8 cellular contexts compared by ENCODE assay signal in genomic region chr16:49855280-49855821, GRCh38. TPM values are rescaled to one million over a fixed set of nuclear protein-coding genes. Genes with fewer than 3 reads are reported as not detected.
DNase-seq lines count a peak whose midpoint lies in the region; ATAC-seq and TF ChIP-seq lines count a peak whose summit lies in the region.

No MANE protein-coding gene starts in this region.

- DNase-seq in AG09309 (ENCODE audit: low read depth) (no peak), PC-9 (peak in 1 of 2 experiments; percentile 69), fibroblast of the aortic adventitia (ENCODE audit: low read depth) (peak; percentile 70), natural killer cell (peak; percentile 38)
- peak; percentile 53 for DNase-seq in activated effector memory CD4-positive, alpha-beta T cell treated with Interleukin-2 at 50 U/mL for 16 hours

- H3K27me3 Mint-ChIP-seq in natural killer cell (ENCODE audit: low read depth in 2 of 2) = peaks cover 37% of the 10 kb centered on the region in 2 donors

- no TSS peak for BruUV-seq in PC-9 (replicated peaks; lab: Mats Ljungman, UMichigan)

- intact Hi-C loops in PC-9 (cut with micrococcal nuclease; ENCODE audit: unreplicated experiment) = no loop called here
- intact Hi-C loops in natural killer cell (cut with micrococcal nuclease) = loop anchor here (5.0 kb wide), 1 partner anchor 952 kb away; no protein-coding TSS in a partner anchor

- POLR2A ChIA-PET in PC-9 (lab: Charles Lee; ENCODE audit: unreplicated experiment) = no interaction called here

- H3K36me3 ChIP-seq in PC-9 (ENCODE audit: low read depth) = no peaks in the 10 kb centered on the region
- H3K36me3 ChIP-seq in thymus (ENCODE audit: control insufficient read depth, insufficient read depth) = no peaks in the 10 kb centered on the region

- H3K4me2 ChIP-seq in PC-9 = peak overlapping the region; percentile 55

- no peaks in the 10 kb centered on the region for H3K9me2 ChIP-seq in PC-9 (ENCODE audit: insufficient read depth)

- no peaks in the 10 kb centered on the region for H4K20me1 ChIP-seq in PC-9 (ENCODE audit: insufficient read depth)

- peak overlapping the region; percentile 63 for H3K4me3 Mint-ChIP-seq in natural killer cell

- H3F3A ChIP-seq in PC-9 (ENCODE audit: insufficient read depth, low read depth) = no peaks in the 10 kb centered on the region

- H3K27me3 ChIP-seq in PC-9 (ENCODE audit: insufficient read depth, low read depth) = peaks cover 59% of the 10 kb centered on the region
- H3K27me3 ChIP-seq in thymus (ENCODE audit: control insufficient read depth, insufficient read depth) = peaks cover 71% of the 10 kb centered on the region

- H3K9me3 ChIP-seq in PC-9 (ENCODE audit: insufficient read depth, low read depth) = no peaks in the 10 kb centered on the region
- peaks cover 2% of the 10 kb centered on the region for H3K9me3 ChIP-seq in thymus (ENCODE audit: control insufficient read depth)

- TF ChIP-seq CTCF in AG09309 (IDR thresholded peaks at IDR 0.05; ENCODE audit: control insufficient read depth, insufficient read depth, low read depth, low read length, missing control alignments) (no peak), PC-9 (conservative IDR thresholded peaks at IDR 0.05) (no peak), fibroblast of the aortic adventitia (IDR thresholded peaks at IDR 0.05; ENCODE audit: insufficient read depth, low read length) (no peak), natural killer cell (IDR thresholded peaks at IDR 0.05) (no peak)

- H2AFZ ChIP-seq in PC-9 = no peak overlapping the region

- H3K4me1 Mint-ChIP-seq in natural killer cell = peaks cover 0 to 5% of the 10 kb centered on the region in 2 donors

- ATAC-seq in GM19351 (IDR thresholded peaks at IDR 0.05; ENCODE audit: unreplicated experiment) (peak; percentile 58), HG03520 (IDR thresholded peaks at IDR 0.05; ENCODE audit: unreplicated experiment) (peak; percentile 43), natural killer cell (peak; percentile 74 to 87 (median 82))

- no peak overlapping the region for H3K27ac Mint-ChIP-seq in natural killer cell

- CTCF ChIA-PET in PC-9 (lab: Charles Lee) = no interaction called here

- H3K4me1 ChIP-seq in PC-9 (replicated peaks; ENCODE audit: insufficient read depth) = no peaks in the 10 kb centered on the region
- peaks cover 7% of the 10 kb centered on the region for H3K4me1 ChIP-seq in thymus (ENCODE audit: control insufficient read depth, insufficient read depth, low read length)

- H3K4me3 ChIP-seq in AG09309 (ENCODE audit: control insufficient read depth, low read depth, low read length) = peak overlapping the region; percentile 41
- H3K4me3 ChIP-seq in PC-9 = peak overlapping the region; percentile 38; the same call in 1 of the 2 replicates
- peak overlapping the region; percentile 66 for H3K4me3 ChIP-seq in fibroblast of the aortic adventitia (ENCODE audit: low read depth, low read length)
- peak overlapping the region; percentile 68 for H3K4me3 ChIP-seq in thymus (ENCODE audit: low read length)

- no peaks in the 10 kb centered on the region for H3K79me2 ChIP-seq in PC-9 (ENCODE audit: low read depth)

- H3K9me3 Mint-ChIP-seq in natural killer cell = no peaks in the 10 kb centered on the region

- WGBS in thymus = under 1% methylated on average over 56 of the region's 75 CpGs

- H3K36me3 Mint-ChIP-seq in natural killer cell = no peaks in the 10 kb centered on the region

- H3K27ac ChIP-seq in PC-9 (no peak overlapping the region), thymus (ENCODE audit: low read depth) (peak overlapping the region; percentile 27)

RNA-seq across cellular contexts. Expression of gene ZNF423, which starts 0.6 kb away (rescaled TPM):
- total RNA-seq in PC-9 (2021) (not detected in 2 replicates), fibroblast of the aortic adventitia (ENCODE audit: low replicate concordance) (7.3 and 13.5 TPM in 2 replicates), natural killer cell (not detected)
- polyA plus RNA-seq in thymus = 0.52 TPM
